19 cellular contexts compared by ENCODE assay signal in genomic region chr6:712805-713204, GRCh38. TPM values are rescaled to one million over a fixed set of nuclear protein-coding genes. Genes with fewer than 3 reads are reported as not detected.
DNase-seq lines count a peak whose midpoint lies in the region; ATAC-seq and TF ChIP-seq lines count a peak whose summit lies in the region.
"Had no signal": no experiment of that assay in that cellular context is flagged by ENCODE, and none has a peak within 500 bp of the region (broad histone marks: within the 10 kb centered on the region; RNA-seq: fewer than 3 reads in every experiment).

No MANE protein-coding gene starts in this region.

- H3K27me3 ChIP-seq in left ventricle myocardium inferior (ENCODE audit: low read depth) (no peaks in the 10 kb centered on the region), HAP-1 (ENCODE audit: low read depth) (no peaks in the 10 kb centered on the region)

- H3K9me3 ChIP-seq in left ventricle myocardium inferior (replicated peaks) (no peaks in the 10 kb centered on the region), HAP-1 (no peaks in the 10 kb centered on the region)
- H3K9me3 ChIP-seq: Caco-2 had no signal

- H3K27me3 Mint-ChIP-seq in central memory CD8-positive, alpha-beta T cell, result no peaks in the 10 kb centered on the region
- H3K27me3 Mint-ChIP-seq in natural killer cell treated with Interleukin-12 subunit alpha and Interleukin-12 subunit beta and Interleukin-15 and Interleukin-18, amount 100 ng/mL, for 72 hours, result peaks cover 1 to 2% of the 10 kb centered on the region in 2 donors
- H3K27me3 Mint-ChIP-seq in activated CD4-positive, alpha-beta T cell treated with anti-CD3 and anti-CD28 coated beads, Interleukin-2, amount 10 ng/mL, durations not matched to agents 7 days and 5 days, result no peaks in the 10 kb centered on the region

- H3K4me3 Mint-ChIP-seq in central memory CD8-positive, alpha-beta T cell, result no peak overlapping the region
- peak overlapping the region; percentile 62 for H3K4me3 Mint-ChIP-seq in natural killer cell treated with Interleukin-12 subunit alpha and Interleukin-12 subunit beta and Interleukin-15 and Interleukin-18, amount 100 ng/mL, for 72 hours
- no peak overlapping the region for H3K4me3 Mint-ChIP-seq in activated CD4-positive, alpha-beta T cell treated with anti-CD3 and anti-CD28 coated beads, Interleukin-2, amount 10 ng/mL, durations not matched to agents 7 days and 5 days

- peaks cover 22% of the 10 kb centered on the region for H3K4me1 Mint-ChIP-seq in central memory CD8-positive, alpha-beta T cell
- peaks cover 20 to 30% of the 10 kb centered on the region in 2 donors for H3K4me1 Mint-ChIP-seq in natural killer cell treated with Interleukin-12 subunit alpha and Interleukin-12 subunit beta and Interleukin-15 and Interleukin-18, amount 100 ng/mL, for 72 hours (ENCODE audit: low read depth in 2 of 2)
- peaks cover 36% of the 10 kb centered on the region for H3K4me1 Mint-ChIP-seq in activated CD4-positive, alpha-beta T cell treated with anti-CD3 and anti-CD28 coated beads, Interleukin-2, amount 10 ng/mL, durations not matched to agents 7 days and 5 days

- peak overlapping the region; percentile 22 for H3K27ac ChIP-seq in left ventricle myocardium inferior (replicated peaks)

- POLR2A ChIA-PET in activated CD4-positive, alpha-beta T cell treated with anti-CD3 and anti-CD28 coated beads, Interleukin-2, amount 10 ng/mL, durations not matched to agents 7 days and 5 days (lab: Charles Lee), result no interaction called here

- peaks cover 2% of the 10 kb centered on the region for H3K36me3 Mint-ChIP-seq in central memory CD8-positive, alpha-beta T cell (ENCODE audit: insufficient read depth)
- H3K36me3 Mint-ChIP-seq in natural killer cell treated with Interleukin-12 subunit alpha and Interleukin-12 subunit beta and Interleukin-15 and Interleukin-18, amount 100 ng/mL, for 72 hours, result no peaks in the 10 kb centered on the region
- H3K36me3 Mint-ChIP-seq in activated CD4-positive, alpha-beta T cell treated with anti-CD3 and anti-CD28 coated beads, Interleukin-2, amount 10 ng/mL, durations not matched to agents 7 days and 5 days (ENCODE audit: low read depth), result peaks cover 4% of the 10 kb centered on the region

- in situ Hi-C loops in HAP-1 (cut with MboI; ENCODE audit: low sequenced_read_pairs), result no loop called here

- CTCF ChIA-PET in activated CD4-positive, alpha-beta T cell treated with anti-CD3 and anti-CD28 coated beads, Interleukin-2, amount 10 ng/mL, durations not matched to agents 7 days and 5 days (lab: Charles Lee), result interaction anchor here (1.2 to 1.4 kb wide), 2 partner anchors 9 to 149 kb away, joined by 3 read pairs; no protein-coding TSS in a partner anchor

- TF ChIP-seq CTCF in left ventricle myocardium inferior (IDR thresholded peaks at IDR 0.05; ENCODE audit: borderline replicate concordance), result no peak

- intact Hi-C loops in left ventricle myocardium inferior (cut with micrococcal nuclease) (no loop called here), Right ventricle myocardium inferior (cut with DNase I) (no loop called here)

- H3K4me1 ChIP-seq in left ventricle myocardium inferior, result peaks cover 23% of the 10 kb centered on the region
- peaks cover 31% of the 10 kb centered on the region for H3K4me1 ChIP-seq in HAP-1
- H3K4me1 ChIP-seq: Caco-2 had no signal

- no peak for DNase-seq in left ventricle myocardium inferior
- DNase-seq in Right ventricle myocardium inferior (ENCODE audit: missing footprints), result no peak
- no peak for DNase-seq in central memory CD8-positive, alpha-beta T cell (ENCODE audit: low spot score in 2 of 2)
- DNase-seq in natural killer cell treated with Interleukin-12 subunit alpha and Interleukin-12 subunit beta and Interleukin-15 and Interleukin-18, amount 100 ng/mL, for 72 hours (ENCODE audit: low spot score), result no peak
- no peak for DNase-seq in stimulated activated CD4-positive, alpha-beta T cell treated with anti-CD3 and anti-CD28 coated beads, Interleukin-4, amount 100 ng/mL, for 4 hours
- DNase-seq in medulla oblongata (ENCODE audit: extremely low spot score), result no peak
- no peak for DNase-seq in HAP-1 (ENCODE audit: low spot score in 2 of 2)
- DNase-seq in activated CD4-positive, alpha-beta T cell treated with anti-CD3 and anti-CD28 coated beads, Interleukin-2, amount 10 ng/mL, durations not matched to agents 7 days and 5 days, result no peak
- DNase-seq: C1 segment of cervical spinal cord; Caco-2; DMS153; GOT3; KG1; NCI-H1436; NCI-H2029; NCI-H2171; NCI-H446; NK-92 treated with Interleukin-12 subunit alpha and Interleukin-12 subunit beta, amount 100 ng/mL, for 24 hours; OCI-M1 had no signal

- H3K4me3 ChIP-seq in left ventricle myocardium inferior (no peak overlapping the region), HAP-1 (no peak overlapping the region)

- no peaks in the 10 kb centered on the region for H3K36me3 ChIP-seq in left ventricle myocardium inferior
- no peaks in the 10 kb centered on the region for H3K36me3 ChIP-seq in HAP-1 (replicated peaks)

- H3K27ac Mint-ChIP-seq in central memory CD8-positive, alpha-beta T cell (ENCODE audit: low read depth), result peak overlapping the region; percentile 39
- peak overlapping the region; percentile 35 to 66 for H3K27ac Mint-ChIP-seq in natural killer cell treated with Interleukin-12 subunit alpha and Interleukin-12 subunit beta and Interleukin-15 and Interleukin-18, amount 100 ng/mL, for 72 hours
- no peak overlapping the region for H3K27ac Mint-ChIP-seq in activated CD4-positive, alpha-beta T cell treated with anti-CD3 and anti-CD28 coated beads, Interleukin-2, amount 10 ng/mL, durations not matched to agents 7 days and 5 days

- no peak for ATAC-seq in Right ventricle myocardium inferior
- ATAC-seq in central memory CD8-positive, alpha-beta T cell (replicated peaks; ENCODE audit: extremely low read depth, poor library complexity, severe bottlenecking), result no peak
- ATAC-seq in natural killer cell treated with Interleukin-12 subunit alpha and Interleukin-12 subunit beta and Interleukin-15 and Interleukin-18, amount 100 ng/mL, for 72 hours, result no peak

- no peaks in the 10 kb centered on the region for H3K9me3 Mint-ChIP-seq in central memory CD8-positive, alpha-beta T cell
- H3K9me3 Mint-ChIP-seq in natural killer cell treated with Interleukin-12 subunit alpha and Interleukin-12 subunit beta and Interleukin-15 and Interleukin-18, amount 100 ng/mL, for 72 hours, result no peaks in the 10 kb centered on the region
- H3K9me3 Mint-ChIP-seq in activated CD4-positive, alpha-beta T cell treated with anti-CD3 and anti-CD28 coated beads, Interleukin-2, amount 10 ng/mL, durations not matched to agents 7 days and 5 days, result no peaks in the 10 kb centered on the region

RNA-seq across cellular contexts. Expression of gene EXOC2, which starts 19.9 kb away (rescaled TPM):
- total RNA-seq in left ventricle myocardium inferior, result 15.6 TPM
- total RNA-seq in Right ventricle myocardium inferior, result 13.3 TPM
- 10 to 100 TPM; 34.0 to 46.1 TPM for total RNA-seq in natural killer cell treated with Interleukin-12 subunit alpha and Interleukin-12 subunit beta and Interleukin-15 and Interleukin-18, amount 100 ng/mL, for 72 hours
- 10 to 100 TPM; 42.7 to 43.6 TPM for total RNA-seq in activated CD4-positive, alpha-beta T cell treated with anti-CD3 and anti-CD28 coated beads, Interleukin-2, amount 10 ng/mL, durations not matched to agents 7 days and 5 days

RNA-seq across cellular contexts. Expression of gene HUS1B, which starts 55.9 kb away (rescaled TPM):
- not detected for total RNA-seq in left ventricle myocardium inferior
- not detected for total RNA-seq in Right ventricle myocardium inferior
- 1 to 10 TPM; 2.3 to 7.8 TPM for total RNA-seq in natural killer cell treated with Interleukin-12 subunit alpha and Interleukin-12 subunit beta and Interleukin-15 and Interleukin-18, amount 100 ng/mL, for 72 hours
- total RNA-seq in activated CD4-positive, alpha-beta T cell treated with anti-CD3 and anti-CD28 coated beads, Interleukin-2, amount 10 ng/mL, durations not matched to agents 7 days and 5 days, result 1 to 10 TPM; 1.5 to 1.6 TPM
